In genomic region chr18:5142131-5142530, GRCh38 we compare ENCODE assay signal across 24 cellular contexts. TPM values are rescaled to one million over a fixed set of nuclear protein-coding genes. Genes with fewer than 3 reads are reported as not detected.
DNase-seq lines count a peak whose midpoint lies in the region; FAIRE-seq and TF ChIP-seq lines count a peak whose summit lies in the region.
"Had no signal": no experiment of that assay in that cellular context is flagged by ENCODE, and none has a peak within 500 bp of the region (broad histone marks: within the 10 kb centered on the region; RNA-seq: fewer than 3 reads in every experiment).

No MANE protein-coding gene starts in this region.

- DNase-seq in D721Med (ENCODE audit: insufficient read length, low spot score) (no peak), NCI-H1930 (lab: John Stamatoyannopoulos, UW) (peak; percentile 60 to 68), NCI-H82 (lab: John Stamatoyannopoulos, UW) (peak; percentile 92), left kidney (ENCODE audit: low read depth, low spot score) (peak; percentile 22), esophagus muscularis mucosa (ENCODE audit: extremely low spot score) (no peak), mammary epithelial cell (no peak), activated T-cell treated with anti-CD3 and anti-CD28 coated beads for 4 hours (no peak)
- DNase-seq: Calu3, DMS153, DND-41, NCI-H1048, NCI-H1417, NCI-H187, NCI-H446 treated with DMSO at 0.1 percent for 48 hours, NCI-H774, Right ventricle myocardium superior, RPMI8226 had no signal

- intact Hi-C loops in esophagus muscularis mucosa (cut with DNase I) (no loop called here), mammary epithelial cell (cut with micrococcal nuclease) (no loop called here)

- no peaks in the 10 kb centered on the region for H3K79me2 ChIP-seq in mammary epithelial cell (ENCODE audit: insufficient read depth, low read length)

- dilution Hi-C loops in mammary epithelial cell (cut with HindIII; ENCODE audit: low sequenced_read_pairs), result no loop called here

- WGBS in esophagus muscularis mucosa, result 56% methylated on average over 4 of the region's 4 CpGs
- WGBS in mammary epithelial cell (ENCODE audit: low coverage, missing lambda C conversion rate), result 2% methylated on average over 4 of the region's 4 CpGs

- in situ Hi-C loops in mammary epithelial cell (cut with MboI; ENCODE audit: low sequenced_read_pairs in 2 of 2), result no loop called here

- H3K9ac ChIP-seq in mammary epithelial cell (ENCODE audit: insufficient read depth, low read length), result no peak overlapping the region

- H3K9me3 ChIP-seq in esophagus muscularis mucosa (no peaks in the 10 kb centered on the region), mammary epithelial cell (replicated peaks; ENCODE audit: insufficient read depth, low read length) (peaks cover 9% of the 10 kb centered on the region)
- H3K9me3 ChIP-seq: SJSA1 had no signal

- FAIRE-seq in D721Med (lab: Jason Lieb, UNC), result peak; percentile 82
- FAIRE-seq: GM12892, GM19239 had no signal

- no peak for TF ChIP-seq EP300 in esophagus muscularis mucosa (IDR thresholded peaks at IDR 0.05)

- no peaks in the 10 kb centered on the region for H3K4me1 ChIP-seq in esophagus muscularis mucosa
- no peaks in the 10 kb centered on the region for H3K4me1 ChIP-seq in mammary epithelial cell (ENCODE audit: insufficient read depth, low read length)
- H3K4me1 ChIP-seq: SJSA1 had no signal

- H3K36me3 ChIP-seq in esophagus muscularis mucosa, result no peaks in the 10 kb centered on the region
- no peaks in the 10 kb centered on the region for H3K36me3 ChIP-seq in mammary epithelial cell (ENCODE audit: insufficient read depth, low read length)
- H3K36me3 ChIP-seq: SJSA1 had no signal

- TF ChIP-seq CTCF in D721Med (IDR thresholded peaks at IDR 0.05; ENCODE audit: insufficient read depth, missing control alignments) (no peak), esophagus muscularis mucosa (IDR thresholded peaks at IDR 0.05) (no peak), mammary epithelial cell (conservative IDR thresholded peaks at IDR 0.05 in 1 of 2, IDR thresholded peaks at IDR 0.05 in 1 of 2; ENCODE audit: extremely low read depth in 1 of 2, insufficient read depth in 1 of 2, low read depth in 1 of 2, low read length in 2 of 2) (no peak)

- CTCF ChIA-PET in mammary epithelial cell (lab: Charles Lee; ENCODE audit: low non-redundant PET), result no interaction called here

- H4K20me1 ChIP-seq in mammary epithelial cell (ENCODE audit: insufficient read depth, low read length), result no peaks in the 10 kb centered on the region

- no peak overlapping the region for H3K4me2 ChIP-seq in mammary epithelial cell (ENCODE audit: insufficient read depth, low read depth, low read length)

- TF ChIP-seq POLR2A in esophagus muscularis mucosa (IDR thresholded peaks at IDR 0.05; ENCODE audit: low read depth), result no peak

- H3K4me3 ChIP-seq in esophagus muscularis mucosa (no peak overlapping the region), mammary epithelial cell (replicated peaks in 1 of 3; ENCODE audit: insufficient read depth in 1 of 3, low read depth in 2 of 3, low read length in 3 of 3) (no peak overlapping the region)
- H3K4me3 ChIP-seq: SJSA1 had no signal

- no peak overlapping the region for H2AFZ ChIP-seq in mammary epithelial cell (ENCODE audit: low read depth, low read length)

- H3K27me3 ChIP-seq in esophagus muscularis mucosa (no peaks in the 10 kb centered on the region), mammary epithelial cell (ENCODE audit: insufficient read depth, low read length) (no peaks in the 10 kb centered on the region)
- H3K27me3 ChIP-seq: SJSA1 had no signal

- H3K27ac ChIP-seq in esophagus muscularis mucosa (replicated peaks in 1 of 4), result no peak overlapping the region
- H3K27ac ChIP-seq in mammary epithelial cell (ENCODE audit: insufficient read depth, low read depth, low read length), result no peak overlapping the region
- H3K27ac ChIP-seq: SJSA1 had no signal

- BruUV-seq in mammary epithelial cell (replicated peaks; lab: Mats Ljungman, UMichigan), result no TSS peak

RNA-seq across cellular contexts. Expression of gene AKAIN1, which starts 54.9 kb away (rescaled TPM):
- total RNA-seq in esophagus muscularis mucosa (not detected), mammary epithelial cell (not detected)
- polyA plus RNA-seq in mammary epithelial cell, result not detected
- polyA minus RNA-seq in mammary epithelial cell, result not detected
- total RNA-seq: A172, Calu3, H4, HT-29, Right ventricle myocardium superior, SJSA1 had no signal
- polyA plus RNA-seq: BJ had no signal

Comparison
In these comparisons a context has a peak if more than half of its experiments do, and no peak if none do; other contexts are left out.
1. DNase-seq: peak in NCI-H1930 (2 of 2), NCI-H82 (single experiment) and left kidney (single experiment); none in D721Med (single experiment), esophagus muscularis mucosa (single experiment), mammary epithelial cell (single experiment) and activated T-cell treated with anti-CD3 and anti-CD28 coated beads for 4 hours (single experiment).